9 cellular contexts compared by ENCODE assay signal in genomic region chr7:24381919-24382505, GRCh38.
DNase-seq lines count a peak whose midpoint lies in the region; ATAC-seq and TF ChIP-seq lines count a peak whose summit lies in the region.
"Had no signal": no experiment of that assay in that cellular context is flagged by ENCODE, and none has a peak within 500 bp of the region (broad histone marks: within the 10 kb centered on the region; RNA-seq: fewer than 3 reads in every experiment).

No MANE protein-coding gene starts in this region.

- no peak overlapping the region for H3K9ac ChIP-seq in neuronal stem cell (ENCODE audit: low read depth, low read length, poor library complexity)

- no peaks in the 10 kb centered on the region for H3K79me1 ChIP-seq in neuronal stem cell (ENCODE audit: low read depth, low read length)

- no peaks in the 10 kb centered on the region for H3K36me3 ChIP-seq in neuronal stem cell (replicated peaks in 1 of 2; ENCODE audit: control insufficient read depth in 2 of 2, insufficient read depth in 2 of 2, low read length in 2 of 2)

- no peak overlapping the region for H4K91ac ChIP-seq in neuronal stem cell (ENCODE audit: low read depth, low read length, poor library complexity)

- H3K9me3 Mint-ChIP-seq in osteocyte (ENCODE audit: unreplicated experiment) = no peaks in the 10 kb centered on the region

- TF ChIP-seq POLR2A in lower leg skin (IDR thresholded peaks at IDR 0.05) = no peak

- H3K27ac ChIP-seq in neuronal stem cell (replicated peaks; ENCODE audit: low read length) = no peak overlapping the region
- H3K27ac ChIP-seq: epithelial cell of prostate had no signal

- H3K27ac Mint-ChIP-seq in osteocyte (ENCODE audit: unreplicated experiment) = no peak overlapping the region

- TF ChIP-seq CTCF in astrocyte of the spinal cord (IDR thresholded peaks at IDR 0.05; ENCODE audit: low read depth, low read length) (peak; percentile 49), osteocyte (IDR thresholded peaks at IDR 0.05) (peak; percentile 47), lower leg skin (IDR thresholded peaks at IDR 0.05) (no peak)

- H3K4me2 ChIP-seq in neuronal stem cell (ENCODE audit: insufficient read depth, low read length, poor library complexity, severe bottlenecking) = no peak overlapping the region

- H3K18ac ChIP-seq in neuronal stem cell (ENCODE audit: low read length) = no peak overlapping the region

- no peak overlapping the region for H3K4me3 Mint-ChIP-seq in osteocyte (ENCODE audit: unreplicated experiment)

- H2BK15ac ChIP-seq in neuronal stem cell (ENCODE audit: low read length) = no peak overlapping the region

- no peaks in the 10 kb centered on the region for H3K36me3 Mint-ChIP-seq in osteocyte (ENCODE audit: unreplicated experiment)

- 38 to 52% methylated on average over 6 of the region's 6 CpGs for WGBS in lower leg skin, 2 donors
- WGBS in neuronal stem cell (ENCODE audit: extremely low coverage in 2 of 2, insufficient read length in 2 of 2, insufficient replicate concordance in 1 of 2), 2 donors = no CpG with 5 or more reads among the region's 6 CpGs

- H3K9me3 ChIP-seq in neuronal stem cell (replicated peaks in 1 of 2; ENCODE audit: control insufficient read depth in 2 of 2, insufficient read depth in 1 of 2, low read depth in 1 of 2, low read length in 2 of 2) = peaks cover 0 to 2% of the 10 kb centered on the region in 2 donors

- H3K23ac ChIP-seq in neuronal stem cell (ENCODE audit: low read depth, low read length, poor library complexity) = no peak overlapping the region

- H3K27me3 ChIP-seq in neuronal stem cell (ENCODE audit: control insufficient read depth in 3 of 3, insufficient read depth in 3 of 3, low read depth in 1 of 3, low read length in 3 of 3) = no peaks in the 10 kb centered on the region

- peak; percentile 85 for ATAC-seq in GM19035 (IDR thresholded peaks at IDR 0.05; ENCODE audit: unreplicated experiment)

- no peak overlapping the region for H3K4ac ChIP-seq in neuronal stem cell (ENCODE audit: low read length)

- H3K27me3 Mint-ChIP-seq in osteocyte (ENCODE audit: unreplicated experiment) = no peaks in the 10 kb centered on the region

- H3K4me1 Mint-ChIP-seq in osteocyte (ENCODE audit: unreplicated experiment) = no peaks in the 10 kb centered on the region

- H2AFZ ChIP-seq in neuronal stem cell (ENCODE audit: low read length) = no peak overlapping the region

- H2BK12ac ChIP-seq in neuronal stem cell (ENCODE audit: low read length) = no peak overlapping the region

- in situ Hi-C loops in astrocyte of the spinal cord (cut with HindIII; ENCODE audit: low sequenced_read_pairs) = no loop called here

- no peak overlapping the region for H2BK120ac ChIP-seq in neuronal stem cell (ENCODE audit: low read depth, low read length)

- DNase-seq in COLO829 (ENCODE audit: low spot score) = peak; percentile 78
- DNase-seq in LHCN-M2 (ENCODE audit: low read depth) = peak; percentile 49
- peak; percentile 9 for DNase-seq in astrocyte of the spinal cord (ENCODE audit: low read depth, low spot score)
- no peak for DNase-seq in osteocyte (ENCODE audit: extremely low spot score, unreplicated experiment)
- DNase-seq in lower leg skin (ENCODE audit: low spot score in 2 of 2) = no peak
- no peak for DNase-seq in activated T-cell treated with anti-CD3 and anti-CD28 coated beads, Interleukin-2, amount 50 U/mL, for 48 hours
- no peak for DNase-seq in neuronal stem cell (ENCODE audit: low spot score)

- no peak overlapping the region for H4K8ac ChIP-seq in neuronal stem cell (ENCODE audit: low read depth, low read length)

- intact Hi-C loops in lower leg skin (cut with DNase I; ENCODE audit: low total_unique reads) = no loop called here

- no peak overlapping the region for H3K14ac ChIP-seq in neuronal stem cell (ENCODE audit: low read length)

- no peak overlapping the region for H3K4me3 ChIP-seq in astrocyte of the spinal cord (ENCODE audit: low read depth, low read length)
- H3K4me3 ChIP-seq in lower leg skin (ENCODE audit: low read depth, poor library complexity, severe bottlenecking) = no peak overlapping the region
- H3K4me3 ChIP-seq in neuronal stem cell (ENCODE audit: low read length in 2 of 2) = no peak overlapping the region

- no peak overlapping the region for H2AK5ac ChIP-seq in neuronal stem cell (ENCODE audit: low read depth, low read length)

- peaks cover 0 to 1% of the 10 kb centered on the region in 2 donors for H3K4me1 ChIP-seq in neuronal stem cell (ENCODE audit: control insufficient read depth in 2 of 2, insufficient read depth in 1 of 2, low read depth in 1 of 2, low read length in 2 of 2)

- H2BK5ac ChIP-seq in neuronal stem cell (ENCODE audit: low read length) = no peak overlapping the region

Comparison
In these comparisons a context has a peak if more than half of its experiments do, and no peak if none do; other contexts are left out.
1. DNase-seq: peak in COLO829 (single experiment), LHCN-M2 (single experiment) and astrocyte of the spinal cord (single experiment); none in osteocyte (single experiment), lower leg skin (0 of 2), activated T-cell treated with anti-CD3 and anti-CD28 coated beads, Interleukin-2, amount 50 U/mL, for 48 hours (0 of 2) and neuronal stem cell (single experiment).
2. CTCF ChIP-seq: peak in astrocyte of the spinal cord (single experiment) and osteocyte (single experiment); none in lower leg skin (0 of 3).